1 cellular context compared by ENCODE assay signal in the genomic region with DNA sequence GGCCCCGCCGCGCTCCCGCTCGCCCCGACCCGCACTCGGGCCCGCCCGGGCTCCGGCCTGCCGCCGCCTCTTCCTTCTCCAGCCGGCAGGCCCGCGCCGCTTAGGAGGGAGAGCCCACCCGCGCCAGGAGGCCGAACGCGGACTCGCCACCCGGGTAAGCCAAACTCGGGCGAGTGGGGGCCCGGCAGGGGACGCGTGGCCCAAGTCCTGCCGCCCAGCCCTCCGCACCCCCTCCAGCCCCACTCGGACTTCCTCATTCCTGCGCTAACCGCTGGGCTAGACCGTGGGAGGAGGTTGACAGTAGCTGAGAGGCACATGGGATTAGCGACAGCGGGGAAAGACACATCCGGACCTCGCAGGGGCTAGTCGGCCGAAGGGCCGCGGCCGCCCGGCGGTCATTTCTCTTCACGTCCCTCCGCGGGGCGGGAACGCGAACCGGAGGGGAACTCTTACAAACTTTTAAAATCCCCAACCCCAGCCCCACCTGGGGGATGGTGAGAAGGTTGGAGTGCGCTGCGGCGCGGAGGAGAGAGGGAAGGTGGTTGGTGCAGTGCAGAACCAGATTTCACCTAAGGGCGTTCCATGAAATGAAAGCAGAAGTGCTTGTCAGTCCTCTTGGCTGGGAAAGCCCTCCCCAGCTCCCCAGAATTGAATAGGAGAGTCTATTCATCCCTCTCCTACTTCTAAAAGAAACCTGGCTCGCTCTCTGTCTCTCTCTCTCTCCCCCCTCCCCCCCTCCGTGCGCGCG.
TF ChIP-seq lines count a peak whose summit lies in the region.

No MANE protein-coding gene starts in this region.

TF ChIP-seq in GM23338, 12 proteins besides CTCF, POLR2A, EP300 and RAD21 (continued from another document):
- TF ChIP-seq, protein P1, sequence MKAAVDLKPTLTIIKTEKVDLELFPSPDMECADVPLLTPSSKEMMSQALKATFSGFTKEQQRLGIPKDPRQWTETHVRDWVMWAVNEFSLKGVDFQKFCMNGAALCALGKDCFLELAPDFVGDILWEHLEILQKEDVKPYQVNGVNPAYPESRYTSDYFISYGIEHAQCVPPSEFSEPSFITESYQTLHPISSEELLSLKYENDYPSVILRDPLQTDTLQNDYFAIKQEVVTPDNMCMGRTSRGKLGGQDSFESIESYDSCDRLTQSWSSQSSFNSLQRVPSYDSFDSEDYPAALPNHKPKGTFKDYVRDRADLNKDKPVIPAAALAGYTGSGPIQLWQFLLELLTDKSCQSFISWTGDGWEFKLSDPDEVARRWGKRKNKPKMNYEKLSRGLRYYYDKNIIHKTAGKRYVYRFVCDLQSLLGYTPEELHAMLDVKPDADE (IDR thresholded peaks at IDR 0.05), result no peak
